In genomic region chr20:34675993-34676641, GRCh38 we compare ENCODE assay signal across 9 cellular contexts. TPM values are rescaled to one million over a fixed set of nuclear protein-coding genes. Genes with fewer than 3 reads are reported as not detected.
DNase-seq lines count a peak whose midpoint lies in the region; ATAC-seq, FAIRE-seq and TF ChIP-seq lines count a peak whose summit lies in the region.
"Had no signal": no experiment of that assay in that cellular context is flagged by ENCODE, and none has a peak within 500 bp of the region (broad histone marks: within the 10 kb centered on the region; RNA-seq: fewer than 3 reads in every experiment).

No MANE protein-coding gene starts in this region.

- WGBS in A549 (ENCODE audit: missing lambda C conversion rate) = 1% methylated on average over 14 of the region's 14 CpGs
- WGBS in K562 (ENCODE audit: insufficient coverage, low coverage, missing lambda C conversion rate) = 1% methylated on average over 14 of the region's 14 CpGs
- WGBS in mesodermal cell (ENCODE audit: insufficient coverage in 2 of 2), 2 experiments = 0 to 3% methylated on average over 4 to 12 of the region's 14 CpGs

- peaks cover 12% of the 10 kb centered on the region for H3K4me1 ChIP-seq in A549
- H3K4me1 ChIP-seq in K562 (replicated peaks in 1 of 2; ENCODE audit: control insufficient read depth in 2 of 2, insufficient read depth in 2 of 2, low read length in 2 of 2) = peaks cover 12 to 15% of the 10 kb centered on the region in 2 experiments; a peak in 4 of 5 replicates
- peaks cover 3% of the 10 kb centered on the region for H3K4me1 ChIP-seq in mesodermal cell (ENCODE audit: control insufficient read depth, insufficient read depth, low read length, poor library complexity, severe bottlenecking)
- no peaks in the 10 kb centered on the region for H3K4me1 ChIP-seq in foreskin keratinocyte

- TF ChIP-seq CTCF in A549 (IDR thresholded peaks at IDR 0.05) (no peak), K562 (IDR thresholded peaks at IDR 0.05 in 2 of 3, conservative IDR thresholded peaks at IDR 0.05 in 1 of 3; ENCODE audit: insufficient read depth in 2 of 3, low read depth in 1 of 3, low read length in 3 of 3) (no peak), foreskin keratinocyte (conservative IDR thresholded peaks at IDR 0.05) (no peak), GM13976 (IDR thresholded peaks at IDR 0.05; ENCODE audit: borderline replicate concordance, control extremely low read depth, extremely low read depth, insufficient read depth, missing control alignments) (no peak)

- TF ChIP-seq RAD21 in A549 (conservative IDR thresholded peaks at IDR 0.05 in 1 of 2, IDR thresholded peaks at IDR 0.05 in 1 of 2) (no peak), K562 (CRISPR knock-in tag; conservative IDR thresholded peaks at IDR 0.05 in 1 of 2, IDR thresholded peaks at IDR 0.05 in 1 of 2) (no peak)

- in situ Hi-C loops in K562 (cut with MboI) (no loop called here), GM13976 (cut with MboI; ENCODE audit: low sequenced_read_pairs, unreplicated experiment) (no loop called here)

- FAIRE-seq in A549 (lab: Jason Lieb, UNC) (no peak), K562 (lab: Jason Lieb, UNC) (no peak)
- FAIRE-seq: islet of Langerhans had no signal

- peak in 1 of 2 experiments; percentile 16; a peak in 2 of 6 replicates for ATAC-seq in A549
- peak; percentile 4 for ATAC-seq in HG03378 (IDR thresholded peaks at IDR 0.05; ENCODE audit: unreplicated experiment)
- ATAC-seq in K562 = no peak; the same call in 2 of the 3 replicates
- no peak for ATAC-seq in foreskin keratinocyte
- ATAC-seq in GM21576 (IDR thresholded peaks at IDR 0.05; ENCODE audit: unreplicated experiment) = no peak

- TSS peak; percentile 77 for BruUV-seq in K562 (replicated peaks; lab: Mats Ljungman, UMichigan)

- no peak for DNase-seq in A549 (ENCODE audit: low read depth in 1 of 2, low spot score in 1 of 2)
- DNase-seq in K562 (ENCODE audit: extremely low read depth in 1 of 4, low spot score in 3 of 4) = no peak
- no peak for DNase-seq in foreskin melanocyte
- DNase-seq in foreskin keratinocyte = no peak
- DNase-seq in GM13976 (ENCODE audit: low spot score) = no peak

- no peaks in the 10 kb centered on the region for H3K9me3 ChIP-seq in A549
- no peaks in the 10 kb centered on the region for H3K9me3 ChIP-seq in K562 (replicated peaks; ENCODE audit: control insufficient read depth, insufficient read depth, low read depth, low read length)
- H3K9me3 ChIP-seq in mesodermal cell (ENCODE audit: control insufficient read depth, low read length) = no peaks in the 10 kb centered on the region

- peak overlapping the region; percentile 67 to 94 for H3K9ac ChIP-seq in K562 (ENCODE audit: insufficient read depth in 1 of 2, low read depth in 2 of 2, low read length in 2 of 2)

- no peaks in the 10 kb centered on the region for H3K9me1 ChIP-seq in K562 (ENCODE audit: control insufficient read depth, insufficient read depth, low read length)

- TF ChIP-seq EP300 in A549 (IDR thresholded peaks at IDR 0.05) = no peak
- TF ChIP-seq EP300 in K562 (IDR thresholded peaks at IDR 0.05; ENCODE audit: low read length) = no peak

- intact Hi-C loops in K562 (cut with micrococcal nuclease) = no loop called here

- H3K27ac ChIP-seq in A549 (peak overlapping the region; percentile 83 to 88), K562 (ENCODE audit: extremely low read depth, low read depth, low read length) (peak overlapping the region; percentile 89), mesodermal cell (ENCODE audit: low read depth, low read length, severe bottlenecking) (peak overlapping the region; percentile 16), foreskin keratinocyte (no peak overlapping the region)

- no peaks in the 10 kb centered on the region for H4K20me1 ChIP-seq in K562 (replicated peaks; ENCODE audit: control insufficient read depth, insufficient read depth, low read length)

- peak overlapping the region; percentile 87 for H2AFZ ChIP-seq in K562 (ENCODE audit: low read depth, low read length)

- H3K4me2 ChIP-seq in A549 = peak overlapping the region; percentile 82
- peak overlapping the region; percentile 86 for H3K4me2 ChIP-seq in K562 (ENCODE audit: insufficient read depth, low read length)

- no peak for TF ChIP-seq POLR2A in A549 (IDR thresholded peaks at IDR 0.05; ENCODE audit: low read length)
- no peak for TF ChIP-seq POLR2A in K562 (conservative IDR thresholded peaks at IDR 0.05)

- peaks cover 31% of the 10 kb centered on the region for H3K79me2 ChIP-seq in K562 (ENCODE audit: control insufficient read depth, insufficient read depth, low read length)

- H3K27me3 ChIP-seq in K562 (ENCODE audit: control insufficient read depth in 2 of 2, insufficient read depth in 2 of 2, low read length in 2 of 2) (no peaks in the 10 kb centered on the region), foreskin keratinocyte (no peaks in the 10 kb centered on the region)

- CTCF ChIA-PET in A549 (lab: Yijun Ruan, JAX) = interaction anchor here (0.6 to 2.2 kb wide), 8 partner anchors 12 to 230 kb away, joined by 3 to 10 read pairs (median 4); no protein-coding TSS in a partner anchor
- CTCF ChIA-PET in K562 (lab: Yijun Ruan, JAX; ENCODE audit: low intra/inter-chr PET ratio) = no interaction called here

- POLR2A ChIA-PET in A549 (lab: Yijun Ruan, JAX) = interaction anchor here (1.3 kb wide), 3 partner anchors 12 to 37 kb away, joined by 3 to 4 read pairs (median 4); no protein-coding TSS in a partner anchor
- POLR2A ChIA-PET in K562 (lab: Yijun Ruan, JAX) = interaction anchor here (0.7 to 2.9 kb wide), 3 partner anchors 9 to 110 kb away, joined by 3 to 16 read pairs (median 5); no protein-coding TSS in a partner anchor

- H3K36me3 ChIP-seq in K562 (ENCODE audit: control insufficient read depth, insufficient read depth, low read length) (no peaks in the 10 kb centered on the region), mesodermal cell (ENCODE audit: control insufficient read depth, insufficient read depth, low read length) (no peaks in the 10 kb centered on the region)

- peak overlapping the region; percentile 74 for H3K4me3 ChIP-seq in A549
- H3K4me3 ChIP-seq in K562 = peak overlapping the region; percentile 94
- peak overlapping the region; percentile 65 for H3K4me3 ChIP-seq in mesodermal cell (ENCODE audit: extremely low read depth, insufficient read depth, low read length, poor library complexity, severe bottlenecking)

RNA-seq across cellular contexts. Expression of gene PIGU, which starts 0.8 kb away (rescaled TPM):
- 100 and 103 TPM in 2 replicates for polyA plus RNA-seq in A549 (2011; rRNA removed)
- polyA plus RNA-seq in A549 (2012; cell fraction: cytosol; rRNA removed) = 35.7 and 41.3 TPM in 2 replicates
- polyA plus RNA-seq in A549 (2012; cell fraction: nucleus; rRNA removed) = 38.1 and 44.9 TPM in 2 replicates
- 26.0 to 27.8 TPM (median 26.2 TPM) in 3 replicates for polyA plus RNA-seq in A549 (2017; fragmentation: RNase III; extraction: RNeasy Plus Mini Kit Qiagen cat#74134 plus additional on column Dnase treatment)
- polyA minus RNA-seq in A549 (2011; rRNA and poly(A)+ RNA removed) = 63.6 and 72.2 TPM in 2 replicates
- total RNA-seq in K562 (2011; cell fraction: chromatin; rRNA removed; ENCODE audit: low replicate concordance) = 104 and 126 TPM in 2 replicates
- total RNA-seq in K562 (2011; cell fraction: nucleolus; rRNA removed) = 77.5 and 77.6 TPM in 2 replicates
- total RNA-seq in K562 (2011; cell fraction: nucleoplasm; rRNA removed) = 79.1 and 90.9 TPM in 2 replicates
- 14.9 and 19.9 TPM in 2 replicates for total RNA-seq in K562 (2014; rRNA removed)
- total RNA-seq in K562 (2014; rRNA removed; fragmentation: Illumina TruSeq; extraction: Trizol) = 28.1 and 32.0 TPM in 2 replicates
- 32.1 and 32.4 TPM in 2 replicates for total RNA-seq in K562 (2015; rRNA removed; fragmentation: Illumina TruSeq; extraction: Trizol)
- total RNA-seq in K562 (2021) = 25.0 and 26.0 TPM in 2 replicates
- 92.0 and 100 TPM in 2 replicates for polyA plus RNA-seq in K562 (2011; rRNA removed)
- polyA plus RNA-seq in K562 (2011; cell fraction: cytosol; rRNA removed) = 78.9 and 136 TPM in 2 replicates
- polyA plus RNA-seq in K562 (2011; cell fraction: nucleus; rRNA removed) = 39.0 and 68.4 TPM in 2 replicates
- polyA plus RNA-seq in K562 (2012) = 29.3 and 31.6 TPM in 2 replicates
- polyA plus RNA-seq in K562 (2014; fragmentation: Illumina TruSeq; extraction: Trizol) = 50.5 and 63.3 TPM in 2 replicates
- 10 to 100 TPM in 1 of 2 experiments, 1 to 10 TPM in 1; 6.5 to 14.2 TPM for polyA plus RNA-seq in K562 (2014; fragmentation: Nextera tagmentation; extraction: Ambion mirVana)
- 28.9 and 37.2 TPM in 2 replicates for polyA plus RNA-seq in K562 (2014; rRNA removed)
- 77.8 and 84.0 TPM in 2 replicates for polyA minus RNA-seq in K562 (2011; rRNA and poly(A)+ RNA removed)
- 28.4 and 29.1 TPM in 2 replicates for polyA minus RNA-seq in K562 (2011; cell fraction: cytosol; rRNA and poly(A)+ RNA removed)
- polyA minus RNA-seq in K562 (2011; cell fraction: nucleus; rRNA and poly(A)+ RNA removed) = 10.9 and 24.0 TPM in 2 replicates
- polyA plus RNA-seq in mesodermal cell (2013, experiment 1 of 2) = 37.7 TPM
- 31.1 TPM for polyA plus RNA-seq in mesodermal cell (2013, experiment 2 of 2)
- total RNA-seq in foreskin keratinocyte = 24.3 and 25.9 TPM in 2 replicates
- polyA plus RNA-seq in foreskin keratinocyte = 28.1 and 30.7 TPM in 2 replicates

RNA-seq across cellular contexts. Expression of gene TP53INP2, which starts 28.0 kb away (rescaled TPM):
- polyA plus RNA-seq in A549 (2011; rRNA removed) (2.2 and 3.6 TPM in 2 replicates), A549 (2017; fragmentation: RNase III; extraction: RNeasy Plus Mini Kit Qiagen cat#74134 plus additional on column Dnase treatment) (3.5 to 5.2 TPM (median 4.5 TPM) in 3 replicates), K562 (2011; rRNA removed) (1.5 and 2.2 TPM in 2 replicates), K562 (2014; fragmentation: Illumina TruSeq; extraction: Trizol) (5.0 and 5.5 TPM in 2 replicates), K562 (2014; fragmentation: Nextera tagmentation; extraction: Ambion mirVana) (1 to 10 TPM; 1.0 to 1.1 TPM), K562 (2014; rRNA removed) (1.4 and 2.1 TPM in 2 replicates), foreskin keratinocyte (1.0 and 1.3 TPM in 2 replicates)
- polyA plus RNA-seq in A549 (2012; cell fraction: cytosol; rRNA removed) = 1.9 and 2.7 TPM in 2 replicates
- polyA plus RNA-seq in A549 (2012; cell fraction: nucleus; rRNA removed) = 2.9 and 4.8 TPM in 2 replicates
- 3.7 and 4.4 TPM in 2 replicates for polyA minus RNA-seq in A549 (2011; rRNA and poly(A)+ RNA removed)
- 3.4 and 4.9 TPM in 2 replicates for total RNA-seq in K562 (2011; cell fraction: chromatin; rRNA removed; ENCODE audit: low replicate concordance)
- total RNA-seq in K562 (2011; cell fraction: nucleolus; rRNA removed) = 2.6 and 3.3 TPM in 2 replicates
- total RNA-seq in K562 (2011; cell fraction: nucleoplasm; rRNA removed) = 5.6 and 10.4 TPM in 2 replicates
- total RNA-seq in K562 (2014; rRNA removed) (0.94 and 1.3 TPM in 2 replicates), K562 (2014; rRNA removed; fragmentation: Illumina TruSeq; extraction: Trizol) (0.62 and 0.93 TPM in 2 replicates), K562 (2015; rRNA removed; fragmentation: Illumina TruSeq; extraction: Trizol) (0.43 and 0.64 TPM in 2 replicates), K562 (2021) (3.6 and 4.2 TPM in 2 replicates), foreskin keratinocyte (0.92 and 1.5 TPM in 2 replicates)
- polyA plus RNA-seq in K562 (2011; cell fraction: cytosol; rRNA removed) = 1.7 and 2.3 TPM in 2 replicates
- polyA plus RNA-seq in K562 (2011; cell fraction: nucleus; rRNA removed) = 4.1 and 6.3 TPM in 2 replicates
- polyA plus RNA-seq in K562 (2012) = 5.1 and 5.8 TPM in 2 replicates
- polyA minus RNA-seq in K562 (2011; rRNA and poly(A)+ RNA removed) = 1.4 TPM in 2 replicates
- polyA minus RNA-seq in K562 (2011; cell fraction: cytosol; rRNA and poly(A)+ RNA removed) = 1.8 and 1.9 TPM in 2 replicates
- polyA minus RNA-seq in K562 (2011; cell fraction: nucleus; rRNA and poly(A)+ RNA removed) = 1.1 and 1.5 TPM in 2 replicates
- 36.2 TPM for polyA plus RNA-seq in mesodermal cell (2013, experiment 1 of 2)
- 31.7 TPM for polyA plus RNA-seq in mesodermal cell (2013, experiment 2 of 2)
